In the genomic region with DNA sequence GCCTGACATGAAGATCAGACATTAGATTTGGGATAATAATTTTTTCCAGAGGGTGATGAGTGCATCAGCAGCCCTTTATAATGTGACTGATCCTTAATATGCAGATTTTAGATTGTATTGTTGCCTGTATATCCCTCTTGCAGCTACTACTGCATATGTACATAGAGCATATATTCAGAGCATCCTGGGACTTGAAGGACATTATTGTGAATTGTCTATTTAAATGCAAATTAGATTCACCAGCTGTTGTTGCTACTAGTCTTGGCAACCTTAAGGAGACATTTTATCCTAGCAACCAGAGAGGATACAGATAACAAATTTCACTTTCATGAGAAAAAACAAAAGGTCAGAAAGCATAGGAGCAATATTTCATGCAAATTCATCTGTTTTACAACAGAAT, we compare ENCODE assay signal across 22 cellular contexts.
DNase-seq lines count a peak whose midpoint lies in the region; ATAC-seq lines count a peak whose summit lies in the region.
"Had no signal": no experiment of that assay in that cellular context is flagged by ENCODE, and none has a peak within 500 bp of the region (broad histone marks: within the 10 kb centered on the region; RNA-seq: fewer than 3 reads in every experiment).

No MANE protein-coding gene starts in this region.

- ATAC-seq in GM18867 (IDR thresholded peaks at IDR 0.05; ENCODE audit: unreplicated experiment) (no peak), GM19328 (IDR thresholded peaks at IDR 0.05; ENCODE audit: unreplicated experiment) (no peak), GM18907 (IDR thresholded peaks at IDR 0.05; ENCODE audit: unreplicated experiment) (no peak)
- ATAC-seq: activated naive CD8-positive, alpha-beta T cell treated with anti-CD3 and anti-CD28 coated beads, Interleukin-2, amount 50 U/mL, for 24 hours; activated T-cell treated with anti-CD3 and anti-CD28 coated beads, Interleukin-2, amount 50 U/mL, for 4 hours; mucosa of descending colon; natural killer cell treated with Interleukin-12 subunit alpha and Interleukin-12 subunit beta and Interleukin-15 and Interleukin-18, amount 100 ng/mL, for 72 hours had no signal

- DNase-seq in Ammon's horn (ENCODE audit: low spot score) (peak; percentile 14), DMS153 treated with DMSO at 0.1 percent for 48 hours (lab: John Stamatoyannopoulos, UW; ENCODE audit: unreplicated experiment) (peak; percentile 7), NCI-H524 treated with DMSO at 0.1 percent for 48 hours (lab: John Stamatoyannopoulos, UW) (peak; percentile 26), globus pallidus (ENCODE audit: low spot score) (peak; percentile 23), kidney glomerular epithelial cell (lab: John Stamatoyannopoulos, UW) (no peak)
- DNase-seq: activated CD4-positive, alpha-beta T cell treated with anti-CD3 and anti-CD28 coated beads, Interleukin-2, amount 10 ng/mL, durations not matched to agents 7 days and 5 days; activated gamma-delta T cell treated with Interleukin-2 at 50 U/mL for 16 hours; activated naive CD8-positive, alpha-beta T cell treated with anti-CD3 and anti-CD28 coated beads, Interleukin-2, amount 50 U/mL, for 24 hours; activated T-cell treated with anti-CD3 and anti-CD28 coated beads, Interleukin-2, amount 50 U/mL, for 4 hours; C1 segment of cervical spinal cord; COR-L47; KG1; mucosa of descending colon; NCI-H1930; stimulated activated naive CD4-positive, alpha-beta T cell treated with Interleukin-2 at 50 U/mL for 16 hours; T1000; uterus; WERI-Rb-1 had no signal
